ENCODE assay signal across 9 cellular contexts in genomic region chr10:132363921-132364593, GRCh38. TPM values are rescaled to one million over a fixed set of nuclear protein-coding genes. Genes with fewer than 3 reads are reported as not detected.
DNase-seq lines count a peak whose midpoint lies in the region; ATAC-seq and TF ChIP-seq lines count a peak whose summit lies in the region.
"Had no signal": no experiment of that assay in that cellular context is flagged by ENCODE, and none has a peak within 500 bp of the region (broad histone marks: within the 10 kb centered on the region; RNA-seq: fewer than 3 reads in every experiment).

No MANE protein-coding gene starts in this region.

- H3K4me1 Mint-ChIP-seq in activated T-cell treated with anti-CD3 and anti-CD28 coated beads, Interleukin-2, amount 50 U/mL, for 24 hours (ENCODE audit: low read depth): no peaks in the 10 kb centered on the region
- H3K4me1 Mint-ChIP-seq in activated T-cell treated with anti-CD3 and anti-CD28 coated beads, Interleukin-2, amount 50 U/mL, for 72 hours (ENCODE audit: low read depth): peaks cover 4% of the 10 kb centered on the region

- no peak overlapping the region for H3K4me3 ChIP-seq in heart left ventricle

- WGBS in heart left ventricle, 4 donors: 64 to 70% (median 67%) methylated on average over 14 to 16 of the region's 16 CpGs

- no peaks in the 10 kb centered on the region for H3K4me1 ChIP-seq in heart left ventricle

- H3K9me3 ChIP-seq in heart left ventricle: peaks cover 0 to 10% (median 0%) of the 10 kb centered on the region in 12 donors

- peaks cover 2% of the 10 kb centered on the region for H3K36me3 Mint-ChIP-seq in activated T-cell treated with anti-CD3 and anti-CD28 coated beads, Interleukin-2, amount 50 U/mL, for 24 hours (ENCODE audit: low read depth)
- peaks cover 2 to 6% of the 10 kb centered on the region in 2 donors for H3K36me3 Mint-ChIP-seq in activated T-cell treated with anti-CD3 and anti-CD28 coated beads, Interleukin-2, amount 50 U/mL, for 72 hours (ENCODE audit: insufficient read depth in 2 of 2)

- peak overlapping the region; percentile 47 for H3K27ac Mint-ChIP-seq in activated T-cell treated with anti-CD3 and anti-CD28 coated beads, Interleukin-2, amount 50 U/mL, for 24 hours
- H3K27ac Mint-ChIP-seq in activated T-cell treated with anti-CD3 and anti-CD28 coated beads, Interleukin-2, amount 50 U/mL, for 72 hours: peak overlapping the region; percentile 69

- no peak overlapping the region for H3K27ac ChIP-seq in heart left ventricle

- intact Hi-C loops in heart left ventricle (cut with DNase I): no loop called here

- no peak overlapping the region for H3K4me3 Mint-ChIP-seq in activated T-cell treated with anti-CD3 and anti-CD28 coated beads, Interleukin-2, amount 50 U/mL, for 24 hours
- no peak overlapping the region for H3K4me3 Mint-ChIP-seq in activated T-cell treated with anti-CD3 and anti-CD28 coated beads, Interleukin-2, amount 50 U/mL, for 72 hours

- ATAC-seq in activated T-cell treated with anti-CD3 and anti-CD28 coated beads, Interleukin-2, amount 50 U/mL, for 72 hours (replicated peaks in 1 of 2): peak; percentile 45 to 63
- ATAC-seq in heart left ventricle: peak; percentile 62 to 82 (median 66)

- DNase-seq in activated T-cell treated with anti-CD3 and anti-CD28 coated beads, Interleukin-2, amount 50 U/mL, for 24 hours: no peak
- DNase-seq in activated T-cell treated with anti-CD3 and anti-CD28 coated beads for 4 hours (no peak), heart left ventricle (no peak), HT-29 (ENCODE audit: low spot score) (no peak), mucosa of gallbladder (ENCODE audit: low spot score) (no peak), hepatic stellate cell (ENCODE audit: low spot score) (no peak)
- DNase-seq in activated T-cell treated with anti-CD3 and anti-CD28 coated beads, Interleukin-2, amount 50 U/mL, for 72 hours: no peak
- DNase-seq in stimulated activated naive CD4-positive, alpha-beta T cell treated with Interleukin-2 at 50 U/mL for 16 hours (lab: John Stamatoyannopoulos, UW): peak; percentile 70
- DNase-seq: SW 1271 had no signal

- H3K27me3 ChIP-seq in heart left ventricle: no peaks in the 10 kb centered on the region

- TF ChIP-seq CTCF in heart left ventricle (IDR thresholded peaks at IDR 0.05): no peak

- peaks cover 0 to 25% (median 18%) of the 10 kb centered on the region in 9 donors for H3K36me3 ChIP-seq in heart left ventricle

- TF ChIP-seq POLR2A in heart left ventricle (IDR thresholded peaks at IDR 0.05): no peak

- H3K9me3 Mint-ChIP-seq in activated T-cell treated with anti-CD3 and anti-CD28 coated beads, Interleukin-2, amount 50 U/mL, for 24 hours: no peaks in the 10 kb centered on the region
- peaks cover 0 to 6% of the 10 kb centered on the region in 2 donors for H3K9me3 Mint-ChIP-seq in activated T-cell treated with anti-CD3 and anti-CD28 coated beads, Interleukin-2, amount 50 U/mL, for 72 hours

- no peaks in the 10 kb centered on the region for H3K27me3 Mint-ChIP-seq in activated T-cell treated with anti-CD3 and anti-CD28 coated beads, Interleukin-2, amount 50 U/mL, for 24 hours
- no peaks in the 10 kb centered on the region for H3K27me3 Mint-ChIP-seq in activated T-cell treated with anti-CD3 and anti-CD28 coated beads, Interleukin-2, amount 50 U/mL, for 72 hours (ENCODE audit: low read depth)

RNA-seq across cellular contexts. Expression of gene LRRC27, which starts 32.1 kb away (rescaled TPM):
- 1 to 10 TPM; 4.8 to 5.3 TPM for total RNA-seq in activated T-cell treated with anti-CD3 and anti-CD28 coated beads, Interleukin-2, amount 50 U/mL, for 72 hours
- total RNA-seq in heart left ventricle (1 to 10 TPM; 2.6 to 8.9 (median 5.0) TPM), mucosa of gallbladder (12.4 TPM)
- 1 to 10 TPM; 5.1 to 7.6 TPM for polyA plus RNA-seq in heart left ventricle
- total RNA-seq in HT-29 (2014; rRNA removed; shearing (Covaris generic)): 3.3 and 11.1 TPM in 2 replicates

RNA-seq across cellular contexts. Expression of gene PWWP2B, which starts 32.9 kb away (rescaled TPM):
- total RNA-seq in activated T-cell treated with anti-CD3 and anti-CD28 coated beads, Interleukin-2, amount 50 U/mL, for 72 hours: 1 to 10 TPM; 3.1 to 5.2 TPM
- total RNA-seq in heart left ventricle (10 to 100 TPM; 10.5 to 23.5 (median 15.3) TPM), mucosa of gallbladder (52.9 TPM)
- 10 to 100 TPM; 13.8 to 19.7 TPM for polyA plus RNA-seq in heart left ventricle
- total RNA-seq in HT-29 (2014; rRNA removed; shearing (Covaris generic)): 73.4 and 79.9 TPM in 2 replicates

RNA-seq across cellular contexts. Expression of gene STK32C, which starts 56.3 kb away (rescaled TPM):
- total RNA-seq in activated T-cell treated with anti-CD3 and anti-CD28 coated beads, Interleukin-2, amount 50 U/mL, for 72 hours: 10 to 100 TPM; 17.2 to 22.7 TPM
- total RNA-seq in heart left ventricle (1 to 10 TPM; 3.8 to 9.8 (median 6.2) TPM), mucosa of gallbladder (23.8 TPM)
- polyA plus RNA-seq in heart left ventricle: 1 to 10 TPM; 4.7 to 8.2 TPM
- 19.4 and 20.8 TPM in 2 replicates for total RNA-seq in HT-29 (2014; rRNA removed; shearing (Covaris generic))
